Comparison of ENCODE assay signal across 9 cellular contexts in genomic region chr14:105480165-105480564, GRCh38. TPM values are rescaled to one million over a fixed set of nuclear protein-coding genes. Genes with fewer than 3 reads are reported as not detected.
A peak's percentile ranks its signal among the peaks of the same experiment; 100 is the strongest.
DNase-seq lines count a peak whose midpoint lies in the region; ATAC-seq and TF ChIP-seq lines count a peak whose summit lies in the region.
"Had no signal": no experiment of that assay in that cellular context is flagged by ENCODE, and none has a peak within 500 bp of the region (broad histone marks: within the 10 kb centered on the region; RNA-seq: fewer than 3 reads in every experiment).

No MANE protein-coding gene starts in this region.

- H3K27me3 Mint-ChIP-seq in chondrocyte (ENCODE audit: low read depth) = no peaks in the 10 kb centered on the region
- peaks cover 0 to 44% (median 0%) of the 10 kb centered on the region in 5 donors for H3K27me3 Mint-ChIP-seq in naive thymus-derived CD4-positive, alpha-beta T cell

- H3K4me1 Mint-ChIP-seq in chondrocyte (ENCODE audit: low read depth) = peaks cover 66% of the 10 kb centered on the region
- H3K4me1 Mint-ChIP-seq in naive thymus-derived CD4-positive, alpha-beta T cell = peaks cover 24 to 63% (median 38%) of the 10 kb centered on the region in 7 donors

- peaks cover 47 to 80% of the 10 kb centered on the region in 2 donors for H3K4me1 ChIP-seq in naive thymus-derived CD4-positive, alpha-beta T cell (ENCODE audit: control insufficient read depth in 2 of 2, insufficient read depth in 2 of 2, low read length in 2 of 2)
- H3K4me1 ChIP-seq in uterus = peaks cover 0 to 54% of the 10 kb centered on the region in 2 donors

- H3K4me3 ChIP-seq in naive thymus-derived CD4-positive, alpha-beta T cell (ENCODE audit: low read length) = no peak overlapping the region
- H3K4me3 ChIP-seq in uterus = no peak overlapping the region

- TF ChIP-seq CTCF in chondrocyte (IDR thresholded peaks at IDR 0.05) = no peak
- TF ChIP-seq CTCF in uterus (IDR thresholded peaks at IDR 0.05) = no peak

- DNase-seq in left cardiac atrium (peak; percentile 32), left ventricle myocardium superior (no peak), chondrocyte (ENCODE audit: low spot score) (no peak), uterus (no peak)
- no peak for DNase-seq in naive thymus-derived CD4-positive, alpha-beta T cell
- no peak for DNase-seq in activated CD4-positive, CD25-positive, alpha-beta regulatory T cell treated with anti-CD3 and anti-CD28 coated beads, Interleukin-2, amount 50 U/mL, for 72 hours
- no peak for DNase-seq in stimulated activated CD4-positive, alpha-beta T cell treated with anti-CD3 and anti-CD28 coated beads, Interleukin-2, amount 100 ng/mL, for 24 hours

- no peaks in the 10 kb centered on the region for H3K27me3 ChIP-seq in naive thymus-derived CD4-positive, alpha-beta T cell (ENCODE audit: control insufficient read depth in 2 of 2, insufficient read depth in 2 of 2, low read length in 2 of 2)
- no peaks in the 10 kb centered on the region for H3K27me3 ChIP-seq in uterus

- no peak for ATAC-seq in left cardiac atrium
- ATAC-seq in left ventricle myocardium superior = no peak
- ATAC-seq in naive thymus-derived CD4-positive, alpha-beta T cell = no peak
- no peak for ATAC-seq in GM19455 (IDR thresholded peaks at IDR 0.05; ENCODE audit: unreplicated experiment)

- H3K36me3 Mint-ChIP-seq in chondrocyte (ENCODE audit: low read depth) = peaks cover 2% of the 10 kb centered on the region
- peaks cover 0 to 6% (median 0%) of the 10 kb centered on the region in 5 donors for H3K36me3 Mint-ChIP-seq in naive thymus-derived CD4-positive, alpha-beta T cell

- no peaks in the 10 kb centered on the region for H3K36me3 ChIP-seq in naive thymus-derived CD4-positive, alpha-beta T cell (ENCODE audit: control insufficient read depth in 2 of 3, insufficient read depth in 3 of 3, low read length in 3 of 3)
- no peaks in the 10 kb centered on the region for H3K36me3 ChIP-seq in uterus
- H3K36me3 ChIP-seq: prostate gland had no signal

- POLR2A ChIA-PET in naive thymus-derived CD4-positive, alpha-beta T cell (lab: Charles Lee) = interaction anchor here (1.0 to 3.1 kb wide), 5 partner anchors 10 to 83 kb away, joined by 3 to 80 read pairs (median 3); partner anchors contain the start of gene TEDC1

- intact Hi-C loops in left cardiac atrium (cut with DNase I) = no loop called here
- intact Hi-C loops in left ventricle myocardium superior (cut with micrococcal nuclease) = no loop called here
- intact Hi-C loops in naive thymus-derived CD4-positive, alpha-beta T cell (cut with micrococcal nuclease) = loop anchor here (2.0 kb wide), 3 partner anchors 49 to 179 kb away; partner anchors contain the start of gene BRF1 (in 1 of the 2)
- intact Hi-C loops in uterus (cut with DNase I; ENCODE audit: low total_unique reads) = no loop called here

- TF ChIP-seq POLR2A in uterus (IDR thresholded peaks at IDR 0.05) = no peak

- no peak overlapping the region for H3K4me3 Mint-ChIP-seq in chondrocyte (ENCODE audit: unreplicated experiment)
- H3K4me3 Mint-ChIP-seq in naive thymus-derived CD4-positive, alpha-beta T cell = peak overlapping the region in 8 of 10 donors; percentile 41 to 92 (median 84)

- H3K27ac Mint-ChIP-seq in chondrocyte (ENCODE audit: unreplicated experiment) = peak overlapping the region; percentile 99
- H3K27ac Mint-ChIP-seq in naive thymus-derived CD4-positive, alpha-beta T cell = peak overlapping the region; percentile 79 to 100 (median 98)

- CTCF ChIA-PET in naive thymus-derived CD4-positive, alpha-beta T cell (lab: Charles Lee) = interaction anchor here (0.6 to 4.6 kb wide), 7 partner anchors 10 to 187 kb away, joined by 3 to 94 read pairs (median 4); partner anchors contain the start of genes TEDC1 and TEX22

- no peaks in the 10 kb centered on the region for H3K9me3 ChIP-seq in naive thymus-derived CD4-positive, alpha-beta T cell (ENCODE audit: control insufficient read depth in 2 of 3, low read length in 3 of 3)
- H3K9me3 ChIP-seq in uterus = no peaks in the 10 kb centered on the region
- H3K9me3 ChIP-seq: prostate gland had no signal

- no peaks in the 10 kb centered on the region for H3K9me3 Mint-ChIP-seq in chondrocyte (ENCODE audit: low read depth)
- peaks cover 0 to 10% (median 0%) of the 10 kb centered on the region in 11 donors for H3K9me3 Mint-ChIP-seq in naive thymus-derived CD4-positive, alpha-beta T cell

- peak overlapping the region; percentile 100 for H3K27ac ChIP-seq in naive thymus-derived CD4-positive, alpha-beta T cell (ENCODE audit: low read depth, low read length)
- H3K27ac ChIP-seq in uterus = peak overlapping the region; percentile 75 to 90

RNA-seq across cellular contexts. Expression of gene CRIP2, which starts 5.5 kb away (rescaled TPM):
- total RNA-seq in left cardiac atrium (100 to 1,000 TPM; 783 to 843 TPM), left ventricle myocardium superior (1,036 TPM), chondrocyte (166 to 264 TPM (median 247 TPM) in 3 replicates), uterus (100 to 1,000 TPM in 3 of 4 donors, 10 to 100 TPM in 1; 76.1 to 377 (median 163) TPM)
- 10 to 100 TPM in 2 of 5 experiments, 1 to 10 TPM in 2, under 1 TPM in 1; 0.65 to 55.4 (median 6.6) TPM for total RNA-seq in naive thymus-derived CD4-positive, alpha-beta T cell
- polyA plus RNA-seq in naive thymus-derived CD4-positive, alpha-beta T cell = 100 to 1,000 TPM in 1 of 2 donors, 10 to 100 TPM in 1; 69.1 to 180 TPM

RNA-seq across cellular contexts. Expression of gene CRIP1, which starts 6.5 kb away (rescaled TPM):
- total RNA-seq in left cardiac atrium (100 to 1,000 TPM; 137 to 192 TPM), left ventricle myocardium superior (59.4 TPM), chondrocyte (38.7 to 181 TPM (median 174 TPM) in 3 replicates), uterus (10 to 100 TPM in 3 of 4 donors, under 1 TPM in 1; 0.51 to 64.7 (median 34.4) TPM)
- total RNA-seq in naive thymus-derived CD4-positive, alpha-beta T cell = 100 to 1,000 TPM in 4 of 5 experiments, 10 to 100 TPM in 1; 94.4 to 517 (median 192) TPM
- 100 to 1,000 TPM; 463 to 787 TPM for polyA plus RNA-seq in naive thymus-derived CD4-positive, alpha-beta T cell

RNA-seq across cellular contexts. Expression of gene TEDC1, which starts 10.9 kb away (rescaled TPM):
- total RNA-seq in left cardiac atrium (1 to 10 TPM; 5.1 to 5.9 TPM), left ventricle myocardium superior (5.1 TPM), chondrocyte (12.9 to 15.5 TPM (median 14.3 TPM) in 3 replicates), uterus (10 to 100 TPM in 1 of 4 donors, 1 to 10 TPM in 1, under 1 TPM in 1, not detected in 1; 0.51 to 11.0 (median 9.4) TPM)
- 100 to 1,000 TPM in 1 of 5 experiments, 10 to 100 TPM in 4; 19.7 to 294 (median 31.3) TPM for total RNA-seq in naive thymus-derived CD4-positive, alpha-beta T cell
- 10 to 100 TPM; 10.4 to 14.9 TPM for polyA plus RNA-seq in naive thymus-derived CD4-positive, alpha-beta T cell

RNA-seq across cellular contexts. Expression of gene TMEM121, which starts 46.2 kb away (rescaled TPM):
- total RNA-seq in left cardiac atrium (1 to 10 TPM; 2.2 to 2.7 TPM), left ventricle myocardium superior (4.0 TPM), chondrocyte (4.4 to 8.9 TPM (median 6.0 TPM) in 3 replicates), uterus (10 to 100 TPM in 1 of 4 donors, 1 to 10 TPM in 3; 2.0 to 42.1 (median 7.7) TPM)
- 1 to 10 TPM in 4 of 5 experiments, under 1 TPM in 1; 0.83 to 5.7 (median 3.7) TPM for total RNA-seq in naive thymus-derived CD4-positive, alpha-beta T cell
- polyA plus RNA-seq in naive thymus-derived CD4-positive, alpha-beta T cell = 1 to 10 TPM; 2.5 to 4.0 TPM

Comparison
In these comparisons a context has a peak if more than half of its experiments do, and no peak if none do; other contexts are left out.
1. intact Hi-C loops: an anchor here in naive thymus-derived CD4-positive, alpha-beta T cell (2.0 kb wide); none called in left cardiac atrium, left ventricle myocardium superior and uterus.